In genomic region chr16:75063549-75064082, GRCh38 we compare ENCODE assay signal across 17 cellular contexts. TPM values are rescaled to one million over a fixed set of nuclear protein-coding genes. Genes with fewer than 3 reads are reported as not detected.
DNase-seq lines count a peak whose midpoint lies in the region; ATAC-seq and FAIRE-seq lines count a peak whose summit lies in the region.
"Had no signal": no experiment of that assay in that cellular context is flagged by ENCODE, and none has a peak within 500 bp of the region (broad histone marks: within the 10 kb centered on the region; RNA-seq: fewer than 3 reads in every experiment).

No MANE protein-coding gene starts in this region.

- in situ Hi-C loops in GM23248 (cut with MboI), result no loop called here

- H3K9me3 Mint-ChIP-seq in stimulated activated naive CD8-positive, alpha-beta T cell treated with anti-CD3 and anti-CD28 coated beads, Interleukin-15, amount 100 ng/mL, for 72 hours, result no peaks in the 10 kb centered on the region
- no peaks in the 10 kb centered on the region for H3K9me3 Mint-ChIP-seq in activated T-helper 1 cell treated with anti-CD3 and anti-CD28 coated beads, Interleukin-12 subunit alpha, Interleukin-12 subunit beta, Interleukin-2, Interleukin-4 antibody, amounts not matched to agents 30 ng/mL and 10 ng/mL and 1 ng/mL, durations not matched to agents 14 hours and 24 hours and 36 hours
- no peaks in the 10 kb centered on the region for H3K9me3 Mint-ChIP-seq in naive thymus-derived CD8-positive, alpha-beta T cell
- H3K9me3 Mint-ChIP-seq: stimulated activated memory B cell treated with anti-CD40 and anti-IgM and Interleukin-4, amounts not matched to agents 10 μg/mL and 1 μg/mL and 100 μg/mL, for 72 hours had no signal

- 87 to 88% methylated on average over 8 of the region's 8 CpGs for WGBS in GM23248 (ENCODE audit: low coverage in 1 of 2, low lambda C conversion rate in 2 of 2, missing lambda C conversion rate in 2 of 2), 2 experiments

- H3K27me3 Mint-ChIP-seq in stimulated activated naive CD8-positive, alpha-beta T cell treated with anti-CD3 and anti-CD28 coated beads, Interleukin-15, amount 100 ng/mL, for 72 hours, result peaks cover 11% of the 10 kb centered on the region
- H3K27me3 Mint-ChIP-seq in activated T-helper 1 cell treated with anti-CD3 and anti-CD28 coated beads, Interleukin-12 subunit alpha, Interleukin-12 subunit beta, Interleukin-2, Interleukin-4 antibody, amounts not matched to agents 30 ng/mL and 10 ng/mL and 1 ng/mL, durations not matched to agents 14 hours and 24 hours and 36 hours (ENCODE audit: insufficient read depth), result no peaks in the 10 kb centered on the region
- peaks cover 0 to 3% (median 0%) of the 10 kb centered on the region in 5 donors for H3K27me3 Mint-ChIP-seq in naive thymus-derived CD8-positive, alpha-beta T cell

- peaks cover 44% of the 10 kb centered on the region for H3K4me1 Mint-ChIP-seq in stimulated activated naive CD8-positive, alpha-beta T cell treated with anti-CD3 and anti-CD28 coated beads, Interleukin-15, amount 100 ng/mL, for 72 hours
- H3K4me1 Mint-ChIP-seq in activated T-helper 1 cell treated with anti-CD3 and anti-CD28 coated beads, Interleukin-12 subunit alpha, Interleukin-12 subunit beta, Interleukin-2, Interleukin-4 antibody, amounts not matched to agents 30 ng/mL and 10 ng/mL and 1 ng/mL, durations not matched to agents 14 hours and 24 hours and 36 hours (ENCODE audit: low read depth), result peaks cover 70% of the 10 kb centered on the region
- peaks cover 13 to 49% (median 29%) of the 10 kb centered on the region in 4 donors for H3K4me1 Mint-ChIP-seq in naive thymus-derived CD8-positive, alpha-beta T cell
- H3K4me1 Mint-ChIP-seq: stimulated activated memory B cell treated with anti-CD40 and anti-IgM and Interleukin-4, amounts not matched to agents 10 μg/mL and 1 μg/mL and 100 μg/mL, for 72 hours had no signal

- no peak for DNase-seq in stimulated activated naive CD8-positive, alpha-beta T cell treated with anti-CD3 and anti-CD28 coated beads, Interleukin-15, amount 100 ng/mL, for 72 hours
- no peak for DNase-seq in stimulated activated naive CD8-positive, alpha-beta T cell treated with anti-CD3 and anti-CD28 coated beads, Interleukin-15, Interleukin-2, amounts not matched to agents 100 U/mL and 50 U/mL, for 24 hours
- no peak for DNase-seq in activated T-helper 1 cell treated with anti-CD3 and anti-CD28 coated beads, Interleukin-12 subunit alpha, Interleukin-12 subunit beta, Interleukin-2, Interleukin-4 antibody, amounts not matched to agents 30 ng/mL and 10 ng/mL and 1 ng/mL, durations not matched to agents 14 hours and 24 hours and 36 hours (ENCODE audit: low spot score)
- no peak for DNase-seq in naive thymus-derived CD8-positive, alpha-beta T cell
- no peak for DNase-seq in GM23248
- DNase-seq in GM19239 (ENCODE audit: insufficient read length, low spot score), result no peak
- DNase-seq: activated effector memory CD4-positive, alpha-beta T cell treated with Interleukin-2 at 50 U/mL for 16 hours; amygdala; DMS 273 treated with DMSO at 0.1 percent for 48 hours; gastrocnemius medialis; NCI-H1417 treated with DMSO at 0.1 percent for 48 hours; NCI-H345; occipital lobe; SJCRH30 had no signal

- H3F3A ChIP-seq in GM23248 (ENCODE audit: insufficient read depth), result no peaks in the 10 kb centered on the region

- intact Hi-C loops in activated T-helper 1 cell treated with anti-CD3 and anti-CD28 coated beads, Interleukin-12 subunit alpha, Interleukin-12 subunit beta, Interleukin-2, Interleukin-4 antibody, amounts not matched to agents 30 ng/mL and 10 ng/mL and 1 ng/mL, durations not matched to agents 14 hours and 24 hours and 36 hours (cut with micrococcal nuclease), result loop anchor here (1.0 to 2.0 kb wide), 3 partner anchors 35 to 51 kb away; no protein-coding TSS in a partner anchor

- no peaks in the 10 kb centered on the region for H3K9me2 ChIP-seq in GM23248 (ENCODE audit: insufficient read depth)

- peaks cover 75% of the 10 kb centered on the region for H3K79me2 ChIP-seq in GM23248 (ENCODE audit: insufficient read depth)

- POLR2A ChIA-PET in naive thymus-derived CD8-positive, alpha-beta T cell (lab: Charles Lee), result interaction anchor here (0.6 to 1.6 kb wide), 3 partner anchors 8 to 79 kb away, joined by 3 to 5 read pairs (median 3); partner anchors contain the start of gene WDR59

- ATAC-seq in stimulated activated naive CD8-positive, alpha-beta T cell treated with anti-CD3 and anti-CD28 coated beads, Interleukin-15, amount 100 ng/mL, for 72 hours, result no peak
- no peak for ATAC-seq in stimulated activated naive CD8-positive, alpha-beta T cell treated with anti-CD3 and anti-CD28 coated beads, Interleukin-15, Interleukin-2, amounts not matched to agents 100 U/mL and 50 U/mL, for 24 hours
- no peak for ATAC-seq in naive thymus-derived CD8-positive, alpha-beta T cell
- no peak for ATAC-seq in GM18907 (IDR thresholded peaks at IDR 0.05; ENCODE audit: unreplicated experiment)
- ATAC-seq in HG02623 (IDR thresholded peaks at IDR 0.05; ENCODE audit: unreplicated experiment), result no peak
- ATAC-seq: gastrocnemius medialis; stimulated activated memory B cell treated with anti-CD40 and anti-IgM and Interleukin-4, amounts not matched to agents 10 μg/mL and 1 μg/mL and 100 μg/mL, for 72 hours had no signal

- H2AFZ ChIP-seq in GM23248, result no peak overlapping the region

- H3K9me3 ChIP-seq in GM23248 (ENCODE audit: low read depth), result no peaks in the 10 kb centered on the region
- H3K9me3 ChIP-seq: gastrocnemius medialis, SJCRH30 had no signal

- no peak overlapping the region for H3K9ac ChIP-seq in GM23248

- H3K4me3 ChIP-seq in GM23248, result no peak overlapping the region
- H3K4me3 ChIP-seq: gastrocnemius medialis, SJCRH30 had no signal

- no peak overlapping the region for H3K4me2 ChIP-seq in GM23248 (ENCODE audit: unreplicated experiment)

- H3K36me3 ChIP-seq in GM23248 (ENCODE audit: low read depth), result no peaks in the 10 kb centered on the region
- H3K36me3 ChIP-seq: gastrocnemius medialis, SJCRH30 had no signal

- peaks cover 16% of the 10 kb centered on the region for H3K36me3 Mint-ChIP-seq in activated T-helper 1 cell treated with anti-CD3 and anti-CD28 coated beads, Interleukin-12 subunit alpha, Interleukin-12 subunit beta, Interleukin-2, Interleukin-4 antibody, amounts not matched to agents 30 ng/mL and 10 ng/mL and 1 ng/mL, durations not matched to agents 14 hours and 24 hours and 36 hours (ENCODE audit: low read depth)
- H3K36me3 Mint-ChIP-seq in naive thymus-derived CD8-positive, alpha-beta T cell, result no peaks in the 10 kb centered on the region
- H3K36me3 Mint-ChIP-seq: stimulated activated memory B cell treated with anti-CD40 and anti-IgM and Interleukin-4, amounts not matched to agents 10 μg/mL and 1 μg/mL and 100 μg/mL, for 72 hours had no signal

- H3K27ac Mint-ChIP-seq in stimulated activated naive CD8-positive, alpha-beta T cell treated with anti-CD3 and anti-CD28 coated beads, Interleukin-15, amount 100 ng/mL, for 72 hours, result peak overlapping the region in 1 of 2 donors; percentile 53
- H3K27ac Mint-ChIP-seq in activated T-helper 1 cell treated with anti-CD3 and anti-CD28 coated beads, Interleukin-12 subunit alpha, Interleukin-12 subunit beta, Interleukin-2, Interleukin-4 antibody, amounts not matched to agents 30 ng/mL and 10 ng/mL and 1 ng/mL, durations not matched to agents 14 hours and 24 hours and 36 hours, result peak overlapping the region; percentile 74
- peak overlapping the region in 4 of 10 donors; percentile 30 to 77 (median 52) for H3K27ac Mint-ChIP-seq in naive thymus-derived CD8-positive, alpha-beta T cell
- H3K27ac Mint-ChIP-seq: stimulated activated memory B cell treated with anti-CD40 and anti-IgM and Interleukin-4, amounts not matched to agents 10 μg/mL and 1 μg/mL and 100 μg/mL, for 72 hours had no signal

- no peaks in the 10 kb centered on the region for H3K27me3 ChIP-seq in GM23248 (replicated peaks; ENCODE audit: insufficient read depth)
- H3K27me3 ChIP-seq: gastrocnemius medialis, SJCRH30 had no signal

- no peaks in the 10 kb centered on the region for H4K20me1 ChIP-seq in GM23248 (ENCODE audit: insufficient read depth)

- no peak for FAIRE-seq in GM19239 (lab: Jason Lieb, UNC)

- peak overlapping the region; percentile 3 to 15 for H3K4me3 Mint-ChIP-seq in stimulated activated naive CD8-positive, alpha-beta T cell treated with anti-CD3 and anti-CD28 coated beads, Interleukin-15, amount 100 ng/mL, for 72 hours
- H3K4me3 Mint-ChIP-seq in activated T-helper 1 cell treated with anti-CD3 and anti-CD28 coated beads, Interleukin-12 subunit alpha, Interleukin-12 subunit beta, Interleukin-2, Interleukin-4 antibody, amounts not matched to agents 30 ng/mL and 10 ng/mL and 1 ng/mL, durations not matched to agents 14 hours and 24 hours and 36 hours, result peak overlapping the region; percentile 19
- H3K4me3 Mint-ChIP-seq in naive thymus-derived CD8-positive, alpha-beta T cell, result peak overlapping the region in 6 of 10 donors; percentile 6 to 68 (median 39)
- H3K4me3 Mint-ChIP-seq: stimulated activated memory B cell treated with anti-CD40 and anti-IgM and Interleukin-4, amounts not matched to agents 10 μg/mL and 1 μg/mL and 100 μg/mL, for 72 hours had no signal

- no peaks in the 10 kb centered on the region for H3K4me1 ChIP-seq in GM23248 (ENCODE audit: insufficient read depth)
- H3K4me1 ChIP-seq: SJCRH30 had no signal

- no peak overlapping the region for H3K27ac ChIP-seq in GM23248
- H3K27ac ChIP-seq: SJCRH30 had no signal

RNA-seq across cellular contexts. Expression of gene LDHD, which starts 53.0 kb away (rescaled TPM):
- 0.20 and 0.26 TPM in 2 replicates for total RNA-seq in activated T-helper 1 cell treated with anti-CD3 and anti-CD28 coated beads, Interleukin-12 subunit alpha, Interleukin-12 subunit beta, Interleukin-2, Interleukin-4 antibody, amounts not matched to agents 30 ng/mL and 10 ng/mL and 1 ng/mL, durations not matched to agents 14 hours and 24 hours and 36 hours
- not detected for total RNA-seq in naive thymus-derived CD8-positive, alpha-beta T cell
- not detected for polyA plus RNA-seq in naive thymus-derived CD8-positive, alpha-beta T cell
- 0.38 and 0.65 TPM in 2 replicates for total RNA-seq in GM23248 (2014; rRNA removed; shearing (Covaris generic))
- 0.81 and 1.1 TPM in 2 replicates for polyA plus RNA-seq in GM23248 (2016; fragmentation: Nextera tagmentation; extraction: Ambion mirVana)
